8 cellular contexts compared by ENCODE assay signal in the genomic region with DNA sequence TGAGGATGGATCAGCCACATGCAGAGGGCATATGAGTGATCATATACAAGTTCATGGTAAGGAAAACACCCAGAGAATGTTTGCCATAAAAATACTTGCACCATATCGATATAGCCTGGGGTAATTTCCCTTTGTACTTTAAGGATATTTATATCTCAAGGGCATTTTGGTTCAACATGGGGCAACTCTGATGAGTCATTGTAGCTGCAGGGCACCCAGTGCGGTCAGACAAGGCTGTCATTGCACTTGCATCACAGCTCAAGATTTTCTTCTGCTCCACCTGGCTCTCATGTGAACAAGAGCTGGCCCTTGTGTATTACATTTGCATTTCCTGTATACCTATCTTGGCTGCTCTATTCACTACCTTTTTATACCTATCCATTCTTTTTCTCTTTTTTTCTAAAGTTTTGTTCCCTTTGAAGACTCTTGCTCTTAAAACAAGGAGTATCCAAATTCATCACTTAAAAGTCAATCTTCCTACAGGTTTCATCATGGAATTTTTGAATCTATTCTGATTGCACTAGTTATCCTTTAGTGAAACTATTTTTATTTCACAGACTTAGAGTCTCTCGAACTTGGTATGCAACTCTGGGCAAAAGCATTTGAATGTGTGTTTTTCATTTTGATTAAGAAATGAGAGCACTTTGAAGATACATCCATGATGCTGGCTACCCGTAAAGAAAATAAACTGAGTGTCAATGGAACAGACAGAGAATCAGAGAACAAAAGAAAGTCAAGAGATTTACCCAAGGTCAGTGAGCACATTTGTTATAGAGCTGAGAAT.
DNase-seq lines count a peak whose midpoint lies in the region; FAIRE-seq and TF ChIP-seq lines count a peak whose summit lies in the region.

No MANE protein-coding gene starts in this region.

- CTCF ChIA-PET in OCI-LY7 (lab: Charles Lee; ENCODE audit: unreplicated experiment), result no interaction called here

- no peak overlapping the region for H3K27ac ChIP-seq in OCI-LY7 (ENCODE audit: low read depth, low read length, poor library complexity, severe bottlenecking)

- no peaks in the 10 kb centered on the region for H3K27me3 Mint-ChIP-seq in osteocyte (ENCODE audit: unreplicated experiment)

- intact Hi-C loops in OCI-LY7 (cut with micrococcal nuclease; ENCODE audit: unreplicated experiment), result no loop called here

- no peaks in the 10 kb centered on the region for H3K9me3 Mint-ChIP-seq in osteocyte (ENCODE audit: unreplicated experiment)

- H3K79me2 ChIP-seq in OCI-LY7 (ENCODE audit: insufficient read depth, low read depth, low read length), result no peaks in the 10 kb centered on the region

- POLR2A ChIA-PET in OCI-LY7 (lab: Charles Lee), result no interaction called here

- DNase-seq in NCI-H2029 (lab: John Stamatoyannopoulos, UW), result peak; percentile 3
- DNase-seq in NCI-H2029 treated with DMSO at 0.1 percent for 48 hours (lab: John Stamatoyannopoulos, UW), result no peak
- DNase-seq in HTR-8/SVneo (ENCODE audit: insufficient read length, low spot score), result peak; percentile 53
- peak; percentile 27 for DNase-seq in astrocyte of the cerebellum (ENCODE audit: low read depth)
- DNase-seq in osteocyte (ENCODE audit: extremely low spot score, unreplicated experiment), result no peak
- no peak for DNase-seq in cerebellar nuclear complex (lab: John Stamatoyannopoulos, UW)
- no peak for DNase-seq in OCI-LY7 (ENCODE audit: low spot score)
- no peak for DNase-seq in SK-N-DZ (ENCODE audit: low spot score)

- H3K4me3 Mint-ChIP-seq in osteocyte (ENCODE audit: unreplicated experiment), result no peak overlapping the region

- TF ChIP-seq CTCF in astrocyte of the cerebellum (IDR thresholded peaks at IDR 0.05; ENCODE audit: low read depth, low read length, missing control alignments) (no peak), osteocyte (IDR thresholded peaks at IDR 0.05) (no peak), OCI-LY7 (conservative IDR thresholded peaks at IDR 0.05; ENCODE audit: low read length) (no peak)

- H3K4me3 ChIP-seq in astrocyte of the cerebellum (ENCODE audit: low read depth, low read length) (no peak overlapping the region), OCI-LY7 (ENCODE audit: low read depth, low read length, poor library complexity, severe bottlenecking) (no peak overlapping the region)

- H3K9me2 ChIP-seq in OCI-LY7 (ENCODE audit: insufficient read depth, low read length), result no peaks in the 10 kb centered on the region

- H3K4me1 ChIP-seq in OCI-LY7 (ENCODE audit: insufficient read depth, low read length, poor library complexity, severe bottlenecking), result no peaks in the 10 kb centered on the region

- no peaks in the 10 kb centered on the region for H3K36me3 ChIP-seq in OCI-LY7 (ENCODE audit: insufficient read depth, low read length)

- no peaks in the 10 kb centered on the region for H3K9me3 ChIP-seq in OCI-LY7 (ENCODE audit: low read length)

- peak; percentile 85 for FAIRE-seq in HTR-8/SVneo (lab: Jason Lieb, UNC)

- no peaks in the 10 kb centered on the region for H3K36me3 Mint-ChIP-seq in osteocyte (ENCODE audit: unreplicated experiment)

- no peak overlapping the region for H3K4me2 ChIP-seq in OCI-LY7 (ENCODE audit: low read length)

- no peaks in the 10 kb centered on the region for H4K20me1 ChIP-seq in OCI-LY7 (ENCODE audit: insufficient read depth, low read length)

- in situ Hi-C loops in astrocyte of the cerebellum (cut with HindIII; ENCODE audit: low sequenced_read_pairs), result loop anchor here (5.0 kb wide), 1 partner anchor 59 kb away; no protein-coding TSS in a partner anchor

- no TSS peak for BruUV-seq in OCI-LY7 (replicated peaks; lab: Mats Ljungman, UMichigan)

- peak overlapping the region; percentile 33 for H3K27ac Mint-ChIP-seq in osteocyte (ENCODE audit: unreplicated experiment)

- peaks cover 35% of the 10 kb centered on the region for H3K4me1 Mint-ChIP-seq in osteocyte (ENCODE audit: unreplicated experiment)

- no peak overlapping the region for H2AFZ ChIP-seq in OCI-LY7 (ENCODE audit: low read length)

Comparison
In these comparisons a context has a peak if more than half of its experiments do, and no peak if none do; other contexts are left out.
1. DNase-seq: peak in NCI-H2029 (single experiment), HTR-8/SVneo (single experiment) and astrocyte of the cerebellum (single experiment); none in NCI-H2029 treated with DMSO at 0.1 percent for 48 hours (single experiment), osteocyte (single experiment), cerebellar nuclear complex (0 of 2), OCI-LY7 (single experiment) and SK-N-DZ (single experiment).